ENCODE assay signal across 9 cellular contexts in the genomic region with DNA sequence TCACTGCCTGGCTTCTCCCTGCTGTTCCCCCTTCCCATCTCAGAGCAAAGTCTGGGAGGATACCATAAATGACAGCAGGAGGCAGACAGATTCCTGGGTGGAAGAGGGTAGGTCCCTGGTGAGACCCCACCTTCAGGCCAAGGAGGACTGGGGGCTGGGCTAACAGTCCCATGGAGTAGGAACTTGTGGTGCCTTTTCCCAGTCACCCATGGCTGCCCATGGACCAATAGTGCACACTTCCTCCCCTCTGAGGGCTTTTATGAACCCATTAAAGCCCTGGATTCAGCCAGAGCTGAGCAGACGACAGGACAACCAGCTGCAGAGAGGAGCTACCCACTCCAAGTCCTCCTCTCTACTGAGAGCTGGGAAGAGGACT. TPM values are rescaled to one million over a fixed set of nuclear protein-coding genes. Genes with fewer than 3 reads are reported as not detected.
DNase-seq lines count a peak whose midpoint lies in the region; ATAC-seq, FAIRE-seq and TF ChIP-seq lines count a peak whose summit lies in the region.
"Had no signal": no experiment of that assay in that cellular context is flagged by ENCODE, and none has a peak within 500 bp of the region (broad histone marks: within the 10 kb centered on the region; RNA-seq: fewer than 3 reads in every experiment).

No MANE protein-coding gene starts in this region.

- H3K27me3 Mint-ChIP-seq in activated CD8-positive, alpha-beta memory T cell treated with anti-CD3 and anti-CD28 coated beads, Interleukin-2, amount 10 ng/mL, durations not matched to agents 7 days and 5 days: peaks cover 19% of the 10 kb centered on the region
- peaks cover 5% of the 10 kb centered on the region for H3K27me3 Mint-ChIP-seq in WTC11 (ENCODE audit: low read depth)
- H3K27me3 Mint-ChIP-seq in stimulated activated naive CD8-positive, alpha-beta T cell treated with anti-CD3 and anti-CD28 coated beads, Interleukin-15, amount 100 ng/mL, for 72 hours: no peaks in the 10 kb centered on the region

- 50% methylated on average over 1 of the region's 1 CpG for WGBS in hepatocyte (ENCODE audit: low lambda C conversion rate, missing lambda C conversion rate)

- TF ChIP-seq CTCF in WTC11 (IDR thresholded peaks at IDR 0.05) (no peak), hepatocyte (IDR thresholded peaks at IDR 0.05; ENCODE audit: poor library complexity) (no peak), WERI-Rb-1 (IDR thresholded peaks at IDR 0.05; ENCODE audit: low read depth, low read length) (no peak)

- no peaks in the 10 kb centered on the region for H3K9me3 ChIP-seq in hepatocyte (ENCODE audit: low read depth)
- H3K9me3 ChIP-seq in WERI-Rb-1 (ENCODE audit: severe bottlenecking): peaks cover 10% of the 10 kb centered on the region

- H3K27ac Mint-ChIP-seq in activated CD8-positive, alpha-beta memory T cell treated with anti-CD3 and anti-CD28 coated beads, Interleukin-2, amount 10 ng/mL, durations not matched to agents 7 days and 5 days: no peak overlapping the region
- H3K27ac Mint-ChIP-seq in WTC11: no peak overlapping the region
- no peak overlapping the region for H3K27ac Mint-ChIP-seq in stimulated activated naive CD8-positive, alpha-beta T cell treated with anti-CD3 and anti-CD28 coated beads, Interleukin-15, amount 100 ng/mL, for 72 hours

- H3K36me3 ChIP-seq in hepatocyte (replicated peaks; ENCODE audit: insufficient read depth, low read depth): no peaks in the 10 kb centered on the region
- H3K36me3 ChIP-seq in WERI-Rb-1: no peaks in the 10 kb centered on the region

- H3K36me3 Mint-ChIP-seq in activated CD8-positive, alpha-beta memory T cell treated with anti-CD3 and anti-CD28 coated beads, Interleukin-2, amount 10 ng/mL, durations not matched to agents 7 days and 5 days: no peaks in the 10 kb centered on the region
- no peaks in the 10 kb centered on the region for H3K36me3 Mint-ChIP-seq in WTC11

- CTCF ChIA-PET in activated CD8-positive, alpha-beta memory T cell treated with anti-CD3 and anti-CD28 coated beads, Interleukin-2, amount 10 ng/mL, durations not matched to agents 7 days and 5 days (lab: Charles Lee): interaction anchor here (3.4 kb wide), 1 partner anchor 89 kb away, joined by 14 read pairs; no protein-coding TSS in a partner anchor
- CTCF ChIA-PET in WTC11 (lab: Charles Lee): interaction anchor here (0.7 to 2.0 kb wide), 12 partner anchors 10 to 221 kb away, joined by 3 to 10 read pairs (median 4); no protein-coding TSS in a partner anchor

- H3K4me3 Mint-ChIP-seq in activated CD8-positive, alpha-beta memory T cell treated with anti-CD3 and anti-CD28 coated beads, Interleukin-2, amount 10 ng/mL, durations not matched to agents 7 days and 5 days: peak overlapping the region; percentile 56
- H3K4me3 Mint-ChIP-seq in WTC11: peak overlapping the region; percentile 45
- peak overlapping the region; percentile 78 to 85 for H3K4me3 Mint-ChIP-seq in stimulated activated naive CD8-positive, alpha-beta T cell treated with anti-CD3 and anti-CD28 coated beads, Interleukin-15, amount 100 ng/mL, for 72 hours

- no peaks in the 10 kb centered on the region for H3K79me2 ChIP-seq in hepatocyte

- H3K27me3 ChIP-seq in hepatocyte (no peaks in the 10 kb centered on the region), WERI-Rb-1 (ENCODE audit: insufficient read depth, low read depth, severe bottlenecking) (no peaks in the 10 kb centered on the region)

- peaks cover 11% of the 10 kb centered on the region for H3K4me1 Mint-ChIP-seq in activated CD8-positive, alpha-beta memory T cell treated with anti-CD3 and anti-CD28 coated beads, Interleukin-2, amount 10 ng/mL, durations not matched to agents 7 days and 5 days
- H3K4me1 Mint-ChIP-seq in WTC11: peaks cover 29% of the 10 kb centered on the region
- H3K4me1 Mint-ChIP-seq in stimulated activated naive CD8-positive, alpha-beta T cell treated with anti-CD3 and anti-CD28 coated beads, Interleukin-15, amount 100 ng/mL, for 72 hours: peaks cover 17% of the 10 kb centered on the region

- H3K4me2 ChIP-seq in hepatocyte: peak overlapping the region; percentile 77

- no peaks in the 10 kb centered on the region for H4K20me1 ChIP-seq in hepatocyte (ENCODE audit: insufficient read depth, poor library complexity, severe bottlenecking)

- no peak for DNase-seq in activated CD8-positive, alpha-beta memory T cell treated with anti-CD3 and anti-CD28 coated beads, Interleukin-2, amount 10 ng/mL, durations not matched to agents 7 days and 5 days
- no peak for DNase-seq in activated CD8-positive, alpha-beta memory T cell treated with anti-CD3 and anti-CD28 coated beads, Interleukin-2, amount 50 U/mL, for 4 hours
- DNase-seq in WTC11 (ENCODE audit: low spot score) (no peak), hepatocyte (ENCODE audit: low spot score) (no peak), frontal cortex (ENCODE audit: low spot score in 2 of 2) (no peak), GM03348 (ENCODE audit: low spot score) (no peak), WERI-Rb-1 (no peak)
- no peak for DNase-seq in stimulated activated naive CD8-positive, alpha-beta T cell treated with anti-CD3 and anti-CD28 coated beads, Interleukin-15, amount 100 ng/mL, for 72 hours

- H3K9me3 Mint-ChIP-seq in activated CD8-positive, alpha-beta memory T cell treated with anti-CD3 and anti-CD28 coated beads, Interleukin-2, amount 10 ng/mL, durations not matched to agents 7 days and 5 days (ENCODE audit: low read depth): no peaks in the 10 kb centered on the region
- peaks cover 10% of the 10 kb centered on the region for H3K9me3 Mint-ChIP-seq in WTC11
- no peaks in the 10 kb centered on the region for H3K9me3 Mint-ChIP-seq in stimulated activated naive CD8-positive, alpha-beta T cell treated with anti-CD3 and anti-CD28 coated beads, Interleukin-15, amount 100 ng/mL, for 72 hours

- FAIRE-seq in frontal cortex (lab: Jason Lieb, UNC): no peak

- H3K4me3 ChIP-seq in hepatocyte: no peak overlapping the region
- no peak overlapping the region; the same call in 1 of the 2 replicates for H3K4me3 ChIP-seq in WERI-Rb-1 (ENCODE audit: low read depth, low read length)

- H3K9me2 ChIP-seq in hepatocyte (replicated peaks; ENCODE audit: insufficient read depth): no peaks in the 10 kb centered on the region

- no peak overlapping the region for H3K27ac ChIP-seq in hepatocyte
- H3K27ac ChIP-seq in WERI-Rb-1: no peak overlapping the region

- no peak for ATAC-seq in activated CD8-positive, alpha-beta memory T cell treated with anti-CD3 and anti-CD28 coated beads, Interleukin-2, amount 10 ng/mL, durations not matched to agents 7 days and 5 days
- ATAC-seq in WTC11: peak; percentile 2; the same call in 1 of the 2 replicates
- ATAC-seq in stimulated activated naive CD8-positive, alpha-beta T cell treated with anti-CD3 and anti-CD28 coated beads, Interleukin-15, amount 100 ng/mL, for 72 hours: no peak

- H3K4me1 ChIP-seq in hepatocyte (ENCODE audit: insufficient read depth): no peaks in the 10 kb centered on the region

- POLR2A ChIA-PET in WTC11 (lab: Charles Lee): no interaction called here

- H2AFZ ChIP-seq in hepatocyte: peak overlapping the region; percentile 55

TF ChIP-seq in WTC11, 78 proteins besides CTCF, POLR2A, EP300 and RAD21 (continues in another document):
- no peak for TF ChIP-seq ETV6 (CRISPR knock-in tag; IDR thresholded peaks at IDR 0.05)
- TF ChIP-seq, protein P1, sequence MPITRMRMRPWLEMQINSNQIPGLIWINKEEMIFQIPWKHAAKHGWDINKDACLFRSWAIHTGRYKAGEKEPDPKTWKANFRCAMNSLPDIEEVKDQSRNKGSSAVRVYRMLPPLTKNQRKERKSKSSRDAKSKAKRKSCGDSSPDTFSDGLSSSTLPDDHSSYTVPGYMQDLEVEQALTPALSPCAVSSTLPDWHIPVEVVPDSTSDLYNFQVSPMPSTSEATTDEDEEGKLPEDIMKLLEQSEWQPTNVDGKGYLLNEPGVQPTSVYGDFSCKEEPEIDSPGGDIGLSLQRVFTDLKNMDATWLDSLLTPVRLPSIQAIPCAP (CRISPR knock-in tag; IDR thresholded peaks at IDR 0.05): no peak
- TF ChIP-seq ZNF416 (CRISPR knock-in tag; IDR thresholded peaks at IDR 0.05): no peak
- no peak for TF ChIP-seq SOX15 (CRISPR knock-in tag; IDR thresholded peaks at IDR 0.05)
- TF ChIP-seq, protein P2, sequence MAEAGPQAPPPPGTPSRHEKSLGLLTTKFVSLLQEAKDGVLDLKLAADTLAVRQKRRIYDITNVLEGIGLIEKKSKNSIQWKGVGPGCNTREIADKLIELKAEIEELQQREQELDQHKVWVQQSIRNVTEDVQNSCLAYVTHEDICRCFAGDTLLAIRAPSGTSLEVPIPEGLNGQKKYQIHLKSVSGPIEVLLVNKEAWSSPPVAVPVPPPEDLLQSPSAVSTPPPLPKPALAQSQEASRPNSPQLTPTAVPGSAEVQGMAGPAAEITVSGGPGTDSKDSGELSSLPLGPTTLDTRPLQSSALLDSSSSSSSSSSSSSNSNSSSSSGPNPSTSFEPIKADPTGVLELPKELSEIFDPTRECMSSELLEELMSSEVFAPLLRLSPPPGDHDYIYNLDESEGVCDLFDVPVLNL (CRISPR knock-in tag; IDR thresholded peaks at IDR 0.05; ENCODE audit: borderline replicate concordance, low read depth): no peak
- TF ChIP-seq, protein P3, sequence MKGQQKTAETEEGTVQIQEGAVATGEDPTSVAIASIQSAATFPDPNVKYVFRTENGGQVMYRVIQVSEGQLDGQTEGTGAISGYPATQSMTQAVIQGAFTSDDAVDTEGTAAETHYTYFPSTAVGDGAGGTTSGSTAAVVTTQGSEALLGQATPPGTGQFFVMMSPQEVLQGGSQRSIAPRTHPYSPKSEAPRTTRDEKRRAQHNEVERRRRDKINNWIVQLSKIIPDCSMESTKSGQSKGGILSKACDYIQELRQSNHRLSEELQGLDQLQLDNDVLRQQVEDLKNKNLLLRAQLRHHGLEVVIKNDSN (CRISPR knock-in tag; IDR thresholded peaks at IDR 0.05): no peak
- TF ChIP-seq RELA (CRISPR knock-in tag; IDR thresholded peaks at IDR 0.05; ENCODE audit: borderline replicate concordance): no peak
- TF ChIP-seq, protein P4, sequence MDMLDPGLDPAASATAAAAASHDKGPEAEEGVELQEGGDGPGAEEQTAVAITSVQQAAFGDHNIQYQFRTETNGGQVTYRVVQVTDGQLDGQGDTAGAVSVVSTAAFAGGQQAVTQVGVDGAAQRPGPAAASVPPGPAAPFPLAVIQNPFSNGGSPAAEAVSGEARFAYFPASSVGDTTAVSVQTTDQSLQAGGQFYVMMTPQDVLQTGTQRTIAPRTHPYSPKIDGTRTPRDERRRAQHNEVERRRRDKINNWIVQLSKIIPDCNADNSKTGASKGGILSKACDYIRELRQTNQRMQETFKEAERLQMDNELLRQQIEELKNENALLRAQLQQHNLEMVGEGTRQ (CRISPR knock-in tag; IDR thresholded peaks at IDR 0.05): no peak
- TF ChIP-seq, protein P5, sequence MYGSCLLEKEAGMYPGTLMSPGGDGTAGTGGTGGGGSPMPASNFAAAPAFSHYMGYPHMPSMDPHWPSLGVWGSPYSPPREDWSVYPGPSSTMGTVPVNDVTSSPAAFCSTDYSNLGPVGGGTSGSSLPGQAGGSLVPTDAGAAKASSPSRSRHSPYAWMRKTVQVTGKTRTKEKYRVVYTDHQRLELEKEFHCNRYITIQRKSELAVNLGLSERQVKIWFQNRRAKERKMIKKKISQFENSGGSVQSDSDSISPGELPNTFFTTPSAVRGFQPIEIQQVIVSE (CRISPR knock-in tag; IDR thresholded peaks at IDR 0.05; ENCODE audit: borderline replicate concordance): no peak
- TF ChIP-seq EMX1 (CRISPR knock-in tag; IDR thresholded peaks at IDR 0.05): no peak

RNA-seq across cellular contexts. Expression of a gene that starts 36.6 kb away (rescaled TPM):
- total RNA-seq in activated CD8-positive, alpha-beta memory T cell treated with anti-CD3 and anti-CD28 coated beads, Interleukin-2, amount 10 ng/mL, durations not matched to agents 7 days and 5 days: not detected
- not detected in 3 replicates for total RNA-seq in WTC11 (2021)
- not detected in 2 replicates for total RNA-seq in hepatocyte
- polyA plus RNA-seq in hepatocyte: not detected in 2 replicates
- not detected for total RNA-seq in frontal cortex
- total RNA-seq: pulmonary artery endothelial cell had no signal
